Comparison of ENCODE assay signal across 8 cellular contexts in genomic region chr15:90234519-90234988, GRCh38. TPM values are rescaled to one million over a fixed set of nuclear protein-coding genes. Genes with fewer than 3 reads are reported as not detected.
DNase-seq lines count a peak whose midpoint lies in the region; ATAC-seq and TF ChIP-seq lines count a peak whose summit lies in the region.

No MANE protein-coding gene starts in this region.

- peak overlapping the region; percentile 96 for H3K4me2 ChIP-seq in mesenchymal stem cell (ENCODE audit: low read length, poor library complexity, severe bottlenecking)

- H2BK12ac ChIP-seq in mesenchymal stem cell (ENCODE audit: low read length in 2 of 2): no peak overlapping the region

- peak overlapping the region; percentile 56 for H2AFZ ChIP-seq in mesenchymal stem cell (ENCODE audit: low read depth, low read length)

- H3K9me3 ChIP-seq in right atrium auricular region (no peaks in the 10 kb centered on the region), mesenchymal stem cell (ENCODE audit: control insufficient read depth, low read length) (no peaks in the 10 kb centered on the region)

- intact Hi-C loops in Right ventricle myocardium superior (cut with DNase I): loop anchor here (5.0 kb wide), 1 partner anchor 132 kb away; the partner anchor contains the start of gene IDH2

- H3K9ac ChIP-seq in mesenchymal stem cell (ENCODE audit: low read length): peak overlapping the region; percentile 89

- H4K91ac ChIP-seq in mesenchymal stem cell (ENCODE audit: low read length): no peak overlapping the region

- peak overlapping the region; percentile 51 for H2BK5ac ChIP-seq in mesenchymal stem cell (ENCODE audit: low read depth, low read length, poor library complexity, severe bottlenecking)

- H3K23ac ChIP-seq in mesenchymal stem cell (ENCODE audit: low read length in 2 of 2): no peak overlapping the region

- ATAC-seq in Right ventricle myocardium superior (ENCODE audit: poor library complexity) (no peak), HG03097 (IDR thresholded peaks at IDR 0.05; ENCODE audit: low FRiP score, unreplicated experiment) (no peak), GM19395 (IDR thresholded peaks at IDR 0.05; ENCODE audit: unreplicated experiment) (no peak), GM21723 (IDR thresholded peaks at IDR 0.05; ENCODE audit: unreplicated experiment) (no peak)

- in situ Hi-C loops in astrocyte of the cerebellum (cut with HindIII; ENCODE audit: low sequenced_read_pairs): no loop called here

- H3K18ac ChIP-seq in mesenchymal stem cell (ENCODE audit: low read depth in 1 of 2, low read length in 2 of 2): peak overlapping the region; percentile 64 to 80

- peak overlapping the region; percentile 89 for H4K8ac ChIP-seq in mesenchymal stem cell (ENCODE audit: low read length)

- H3K4ac ChIP-seq in mesenchymal stem cell (ENCODE audit: low read depth in 1 of 2, low read length in 2 of 2): peak overlapping the region in 1 of 2 experiments; percentile 81

- H3K79me1 ChIP-seq in mesenchymal stem cell (replicated peaks; ENCODE audit: low read length, poor library complexity, severe bottlenecking): peaks cover 14% of the 10 kb centered on the region

- H2BK15ac ChIP-seq in mesenchymal stem cell (ENCODE audit: low read depth, poor library complexity, severe bottlenecking): no peak overlapping the region

- no peaks in the 10 kb centered on the region for H3K27me3 ChIP-seq in right atrium auricular region
- no peaks in the 10 kb centered on the region for H3K27me3 ChIP-seq in mesenchymal stem cell (ENCODE audit: control insufficient read depth in 1 of 2, insufficient read depth in 1 of 2, low read length in 2 of 2)

- H3K4me3 ChIP-seq in right atrium auricular region (peak overlapping the region; percentile 69 to 85), astrocyte of the cerebellum (ENCODE audit: low read depth, low read length) (peak overlapping the region; percentile 88), mesenchymal stem cell (ENCODE audit: insufficient read depth in 1 of 2, low read depth in 1 of 2, low read length in 2 of 2) (peak overlapping the region; percentile 74 to 96)

- TF ChIP-seq CTCF in right atrium auricular region (IDR thresholded peaks at IDR 0.05): no peak
- TF ChIP-seq CTCF in astrocyte of the cerebellum (IDR thresholded peaks at IDR 0.05; ENCODE audit: low read depth, low read length, missing control alignments): no peak

- peaks cover 0 to 42% of the 10 kb centered on the region in 2 donors for H3K4me1 ChIP-seq in right atrium auricular region
- H3K4me1 ChIP-seq in mesenchymal stem cell (ENCODE audit: control insufficient read depth, insufficient read depth, low read depth, low read length): peaks cover 12% of the 10 kb centered on the region

- DNase-seq in right atrium auricular region (ENCODE audit: low spot score): no peak
- DNase-seq in Right ventricle myocardium superior: no peak
- no peak for DNase-seq in astrocyte of the cerebellum (ENCODE audit: low read depth)
- DNase-seq in mesenchymal stem cell: no peak
- no peak for DNase-seq in T1000 (lab: John Stamatoyannopoulos, UW)

- peak overlapping the region in 1 of 2 experiments; percentile 53 for H3K14ac ChIP-seq in mesenchymal stem cell (ENCODE audit: low read length in 2 of 2)

- WGBS in mesenchymal stem cell: 65% methylated on average over 9 of the region's 10 CpGs

- no peak overlapping the region for H2AK5ac ChIP-seq in mesenchymal stem cell (ENCODE audit: low read length, severe bottlenecking)

- H3K27ac ChIP-seq in right atrium auricular region: peak overlapping the region; percentile 85 to 87
- no peak overlapping the region for H3K27ac ChIP-seq in mesenchymal stem cell (ENCODE audit: low read length, poor library complexity, severe bottlenecking)

- H2BK120ac ChIP-seq in mesenchymal stem cell (ENCODE audit: low read depth, low read length): no peak overlapping the region

- H3K36me3 ChIP-seq in right atrium auricular region: peaks cover 27% of the 10 kb centered on the region
- peaks cover 21 to 48% of the 10 kb centered on the region in 2 experiments for H3K36me3 ChIP-seq in mesenchymal stem cell (ENCODE audit: control insufficient read depth in 1 of 2, insufficient read depth in 2 of 2, low read depth in 1 of 2, low read length in 2 of 2)

RNA-seq across cellular contexts. Expression of gene GDPGP1, which starts 0.5 kb away (rescaled TPM):
- total RNA-seq in right atrium auricular region (10 to 100 TPM in 1 of 2 donors, 1 to 10 TPM in 1; 8.6 to 16.1 TPM), Right ventricle myocardium superior (9.1 TPM)
- 1.1 TPM for polyA plus RNA-seq in mesenchymal stem cell (2013, experiment 1 of 2)
- 1.0 TPM for polyA plus RNA-seq in mesenchymal stem cell (2013, experiment 2 of 2)

RNA-seq across cellular contexts. Expression of gene CIB1, which starts 0.8 kb away (rescaled TPM):
- total RNA-seq in right atrium auricular region (10 to 100 TPM; 24.9 to 31.1 TPM), Right ventricle myocardium superior (71.6 TPM)
- 90.2 TPM for polyA plus RNA-seq in mesenchymal stem cell (2013, experiment 1 of 2)
- 93.4 TPM for polyA plus RNA-seq in mesenchymal stem cell (2013, experiment 2 of 2)

RNA-seq across cellular contexts. Expression of gene TTLL13, which starts 14.8 kb away (rescaled TPM):
- not detected for total RNA-seq in right atrium auricular region
- total RNA-seq in Right ventricle myocardium superior: not detected
- 0.04 TPM for polyA plus RNA-seq in mesenchymal stem cell (2013, experiment 1 of 2)
- 0.11 TPM for polyA plus RNA-seq in mesenchymal stem cell (2013, experiment 2 of 2)

RNA-seq across cellular contexts. Expression of gene NGRN, which starts 30.9 kb away (rescaled TPM):
- 100 to 1,000 TPM; 107 to 110 TPM for total RNA-seq in right atrium auricular region
- 122 TPM for total RNA-seq in Right ventricle myocardium superior
- polyA plus RNA-seq in mesenchymal stem cell (2013, experiment 1 of 2): 59.1 TPM
- polyA plus RNA-seq in mesenchymal stem cell (2013, experiment 2 of 2): 58.8 TPM

RNA-seq across cellular contexts. Expression of gene SEMA4B, which starts 33.4 kb away (rescaled TPM):
- 10 to 100 TPM; 22.1 to 31.6 TPM for total RNA-seq in right atrium auricular region
- total RNA-seq in Right ventricle myocardium superior: 24.6 TPM
- 21.4 TPM for polyA plus RNA-seq in mesenchymal stem cell (2013, experiment 1 of 2)
- 22.7 TPM for polyA plus RNA-seq in mesenchymal stem cell (2013, experiment 2 of 2)
